Comparison of ENCODE assay signal across 29 cellular contexts in genomic region chrX:71168134-71168533, GRCh38. TPM values are rescaled to one million over a fixed set of nuclear protein-coding genes. Genes with fewer than 3 reads are reported as not detected.
"Had no signal": no experiment of that assay in that cellular context is flagged by ENCODE, and none has a peak within 500 bp of the region (broad histone marks: within the 10 kb centered on the region; RNA-seq: fewer than 3 reads in every experiment).

No MANE protein-coding gene starts in this region.

- H3K9me3 Mint-ChIP-seq: activated CD8-positive, alpha-beta T cell treated with anti-CD3 and anti-CD28 coated beads for 36 hours; activated naive CD4-positive, alpha-beta T cell treated with anti-CD3 and anti-CD28 coated beads, Interleukin-2, amount 10 ng/mL, durations not matched to agents 7 days and 5 days; activated naive CD8-positive, alpha-beta T cell treated with anti-CD3 and anti-CD28 coated beads for 36 hours; activated T-cell treated with anti-CD3 and anti-CD28 coated beads, Interleukin-2, amount 50 U/mL, for 72 hours; activated T-helper 2 cell treated with anti-CD3 and anti-CD28 coated beads, Interferon-gamma antibody, Interleukin-2, Interleukin-4, amounts not matched to agents 10 μg/mL and 5 μg/mL and 100 μg/mL, durations not matched to agents 14 hours and 24 hours and 36 hours; T-cell had no signal

- H3K4me2 ChIP-seq: KMS-11 had no signal

- H3K9me3 ChIP-seq: MG63 had no signal

- H3K27me3 ChIP-seq: MG63 had no signal

- H3K27ac Mint-ChIP-seq: activated CD8-positive, alpha-beta T cell treated with anti-CD3 and anti-CD28 coated beads for 36 hours; activated naive CD4-positive, alpha-beta T cell treated with anti-CD3 and anti-CD28 coated beads, Interleukin-2, amount 10 ng/mL, durations not matched to agents 7 days and 5 days; activated naive CD8-positive, alpha-beta T cell treated with anti-CD3 and anti-CD28 coated beads for 36 hours; activated T-cell treated with anti-CD3 and anti-CD28 coated beads, Interleukin-2, amount 50 U/mL, for 72 hours; activated T-helper 2 cell treated with anti-CD3 and anti-CD28 coated beads, Interferon-gamma antibody, Interleukin-2, Interleukin-4, amounts not matched to agents 10 μg/mL and 5 μg/mL and 100 μg/mL, durations not matched to agents 14 hours and 24 hours and 36 hours; T-cell had no signal

- H3K36me3 Mint-ChIP-seq: T-cell had no signal

- H3K4me3 ChIP-seq: MG63, SK-N-MC had no signal

- H3K27ac ChIP-seq: KMS-11, SK-N-MC, VCaP had no signal

- H3K27me3 Mint-ChIP-seq: activated CD8-positive, alpha-beta T cell treated with anti-CD3 and anti-CD28 coated beads for 36 hours; activated naive CD4-positive, alpha-beta T cell treated with anti-CD3 and anti-CD28 coated beads, Interleukin-2, amount 10 ng/mL, durations not matched to agents 7 days and 5 days; activated naive CD8-positive, alpha-beta T cell treated with anti-CD3 and anti-CD28 coated beads for 36 hours had no signal

- ATAC-seq: activated CD8-positive, alpha-beta T cell treated with anti-CD3 and anti-CD28 coated beads for 36 hours; activated T-cell treated with anti-CD3 and anti-CD28 coated beads, Interleukin-2, amount 50 U/mL, for 72 hours; T-cell had no signal

- H3K36me3 ChIP-seq: MG63 had no signal

- DNase-seq: activated CD4-positive, alpha-beta T cell treated with anti-CD3 and anti-CD28 coated beads for 4 hours; activated CD4-positive, CD25-positive, alpha-beta regulatory T cell; activated CD8-positive, alpha-beta memory T cell treated with anti-CD3 and anti-CD28 coated beads, Interleukin-2, amount 50 U/mL, for 4 hours; activated CD8-positive, alpha-beta T cell treated with anti-CD3 and anti-CD28 coated beads for 36 hours; activated gamma-delta T cell treated with Interleukin-2 at 50 U/mL for 16 hours; activated naive CD4-positive, alpha-beta T cell treated with anti-CD3 and anti-CD28 coated beads, Interleukin-2, amount 10 ng/mL, durations not matched to agents 7 days and 5 days; activated naive CD8-positive, alpha-beta T cell treated with anti-CD3 and anti-CD28 coated beads for 36 hours; activated T-cell treated with anti-CD3 and anti-CD28 coated beads, Interleukin-2, amount 50 U/mL, for 72 hours; anterior cingulate cortex; MG63; MV-4-11; NCI-H1092 treated with DMSO at 0.1 percent for 48 hours; NCI-H1417 treated with DMSO at 0.1 percent for 48 hours; NCI-H1694; NCI-H2029; NCI-H2107; NCI-H2171 treated with DMSO at 0.1 percent for 48 hours; NCI-H226; NCI-H526; NCI-H82; T-cell had no signal

- H3K9ac ChIP-seq: KMS-11 had no signal

- FAIRE-seq: bronchial epithelial cell had no signal

- H3K4me3 Mint-ChIP-seq: activated CD8-positive, alpha-beta T cell treated with anti-CD3 and anti-CD28 coated beads for 36 hours; activated naive CD4-positive, alpha-beta T cell treated with anti-CD3 and anti-CD28 coated beads, Interleukin-2, amount 10 ng/mL, durations not matched to agents 7 days and 5 days; activated naive CD8-positive, alpha-beta T cell treated with anti-CD3 and anti-CD28 coated beads for 36 hours; activated T-cell treated with anti-CD3 and anti-CD28 coated beads, Interleukin-2, amount 50 U/mL, for 72 hours; T-cell had no signal

RNA-seq across cellular contexts. Expression of gene GJB1, which starts 54.9 kb away (rescaled TPM):
- total RNA-seq: activated CD8-positive, alpha-beta T cell treated with anti-CD3 and anti-CD28 coated beads for 36 hours; activated naive CD8-positive, alpha-beta T cell treated with anti-CD3 and anti-CD28 coated beads for 36 hours; activated T-helper 2 cell treated with anti-CD3 and anti-CD28 coated beads, Interferon-gamma antibody, Interleukin-2, Interleukin-4, amounts not matched to agents 10 μg/mL and 5 μg/mL and 100 μg/mL, durations not matched to agents 14 hours and 24 hours and 36 hours; bronchial epithelial cell; NCI-H460; OCI-LY7; RPMI7951 had no signal

RNA-seq across cellular contexts. Expression of gene IL2RG, which starts 56.8 kb away (rescaled TPM):
- total RNA-seq: bronchial epithelial cell, NCI-H460, RPMI7951 had no signal
